In the genomic region with DNA sequence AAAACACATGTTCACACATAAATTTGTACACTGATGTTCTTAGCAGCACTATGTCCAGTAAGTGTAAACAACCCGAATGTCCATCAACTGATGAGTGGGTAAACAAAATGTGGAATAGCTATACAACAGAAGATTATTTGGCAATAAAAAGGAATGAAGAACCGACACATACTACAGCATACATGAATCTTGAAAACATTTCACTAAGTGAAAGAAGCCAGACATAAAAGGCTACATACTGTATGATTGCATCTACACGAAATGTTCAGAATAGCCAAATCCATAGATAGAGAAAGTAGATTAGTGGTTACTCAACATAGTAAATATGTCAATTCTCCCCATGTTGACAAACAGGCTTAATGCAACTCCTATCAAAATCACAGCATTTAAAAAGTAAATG, we compare ENCODE assay signal across 24 cellular contexts. TPM values are rescaled to one million over a fixed set of nuclear protein-coding genes. Genes with fewer than 3 reads are reported as not detected.
DNase-seq lines count a peak whose midpoint lies in the region; FAIRE-seq and TF ChIP-seq lines count a peak whose summit lies in the region.
"Had no signal": no experiment of that assay in that cellular context is flagged by ENCODE, and none has a peak within 500 bp of the region (broad histone marks: within the 10 kb centered on the region; RNA-seq: fewer than 3 reads in every experiment).

No MANE protein-coding gene starts in this region.

- TF ChIP-seq CTCF in HEK293 (tag by site-specific recombination; IDR thresholded peaks at IDR 0.05) (no peak), brain (conservative IDR thresholded peaks at IDR 0.05) (no peak), nephron (IDR thresholded peaks at IDR 0.05; ENCODE audit: unreplicated experiment in 3 of 3) (no peak)

- no peaks in the 10 kb centered on the region for H3K9me3 ChIP-seq in HEK293 (ENCODE audit: control insufficient read depth, insufficient read depth, low read depth, low read length)
- H3K9me3 ChIP-seq: BE2C had no signal

- H3K4me3 Mint-ChIP-seq in brain (no peak overlapping the region), nephron (no peak overlapping the region)
- H3K4me3 Mint-ChIP-seq: CD4-positive, CD25-positive, alpha-beta regulatory T cell; CD8-positive, alpha-beta memory T cell; GM23338; HFFc6 had no signal

- peak overlapping the region in 4 of 5 experiments; percentile 16 to 98 (median 56) for H3K27ac Mint-ChIP-seq in brain
- peak overlapping the region in 2 of 3 experiments; percentile 12 to 76 for H3K27ac Mint-ChIP-seq in nephron
- H3K27ac Mint-ChIP-seq: GM23338, HFFc6 had no signal

- FAIRE-seq in GM12891 (lab: Jason Lieb, UNC) (peak; percentile 26), HTR-8/SVneo (lab: Jason Lieb, UNC) (no peak)
- FAIRE-seq: A204.1, GM12878, GM19239, H54 had no signal

- H3K9me3 Mint-ChIP-seq in brain = no peaks in the 10 kb centered on the region
- no peaks in the 10 kb centered on the region for H3K9me3 Mint-ChIP-seq in nephron
- H3K9me3 Mint-ChIP-seq: CD4-positive, CD25-positive, alpha-beta regulatory T cell; CD8-positive, alpha-beta memory T cell; GM23338; HFFc6 had no signal

- H3K36me3 Mint-ChIP-seq in brain = peaks cover 4% of the 10 kb centered on the region
- H3K36me3 Mint-ChIP-seq in nephron (ENCODE audit: low read depth) = no peaks in the 10 kb centered on the region

- H3K27me3 Mint-ChIP-seq in brain = no peaks in the 10 kb centered on the region
- no peaks in the 10 kb centered on the region for H3K27me3 Mint-ChIP-seq in nephron (ENCODE audit: low read depth)
- H3K27me3 Mint-ChIP-seq: CD4-positive, CD25-positive, alpha-beta regulatory T cell; CD8-positive, alpha-beta memory T cell had no signal

- CTCF ChIA-PET in HEK293 (lab: Yijun Ruan, JAX) = no interaction called here

- TF ChIP-seq POLR2A in GM12891 (IDR thresholded peaks at IDR 0.05; ENCODE audit: low read depth, low read length) = no peak

- no peaks in the 10 kb centered on the region; a peak in 1 of 3 replicates for H3K36me3 ChIP-seq in HEK293 (ENCODE audit: control insufficient read depth in 2 of 2, insufficient read depth in 1 of 2, low read length in 2 of 2)
- H3K36me3 ChIP-seq: BE2C had no signal

- no peak overlapping the region for H3K4me3 ChIP-seq in HEK293 (ENCODE audit: low read depth, low read length)
- H3K4me3 ChIP-seq: GM12878, GM23338 had no signal

- no peak overlapping the region for H3K27ac ChIP-seq in HEK293 (ENCODE audit: extremely low read depth, low read depth, low read length)

- no peak for DNase-seq in GM12891 (ENCODE audit: insufficient read length, low spot score)
- DNase-seq in activated effector memory CD4-positive, alpha-beta T cell treated with Interleukin-2 at 50 U/mL for 16 hours = no peak
- DNase-seq in HTR-8/SVneo (ENCODE audit: insufficient read length, low spot score) = no peak
- no peak for DNase-seq in SHP77 treated with DMSO at 0.1 percent for 48 hours (lab: John Stamatoyannopoulos, UW)
- DNase-seq: ACHN; BE2C; C1 segment of cervical spinal cord; CD4-positive, CD25-positive, alpha-beta regulatory T cell; CD8-positive, alpha-beta memory T cell; COR-L47; DMS 273 treated with DMSO at 0.1 percent for 48 hours; DMS53; DND-41; EL; HCEC 1CT; HFFc6 had no signal

- no peaks in the 10 kb centered on the region for H3K4me1 ChIP-seq in HEK293 (ENCODE audit: control insufficient read depth, insufficient read depth, low read length)

- H3K4me1 Mint-ChIP-seq in brain (peaks cover 77% of the 10 kb centered on the region), nephron (peaks cover 59% of the 10 kb centered on the region)

- POLR2A ChIA-PET in HEK293 (lab: Yijun Ruan, JAX) = no interaction called here

TF ChIP-seq in GM12891, 5 proteins besides CTCF, POLR2A, EP300 and RAD21:
- TF ChIP-seq SPI1 (IDR thresholded peaks at IDR 0.05; ENCODE audit: low read depth, low read length) (no peak), POLR2AphosphoS5 (IDR thresholded peaks at IDR 0.05; ENCODE audit: low read depth, low read length) (no peak), POU2F2 (IDR thresholded peaks at IDR 0.05; ENCODE audit: low read depth, low read length) (no peak), TAF1 (IDR thresholded peaks at IDR 0.05; ENCODE audit: low read depth, low read length) (no peak), PAX5 (IDR thresholded peaks at IDR 0.05; ENCODE audit: insufficient read depth, low read length, severe bottlenecking) (no peak)
TF ChIP-seq in GM12891: peak in this region for 0.

TF ChIP-seq in HEK293, 187 proteins besides CTCF, POLR2A, EP300 and RAD21:
- TF ChIP-seq ZNF654 (tag by site-specific recombination; IDR thresholded peaks at IDR 0.05; ENCODE audit: low read depth) (no peak), ZNF707 (tag by site-specific recombination; IDR thresholded peaks at IDR 0.05) (no peak), ZNF10 (tag by site-specific recombination; IDR thresholded peaks at IDR 0.05) (peak; percentile 68), ZNF157 (tag by site-specific recombination; IDR thresholded peaks at IDR 0.05) (no peak)
TF ChIP-seq in HEK293: peak in this region for 1.

RNA-seq across cellular contexts. Expression of a gene that starts 17.2 kb away (rescaled TPM):
- 7.8 TPM for polyA plus RNA-seq in GM12891 (2012; ENCODE audit: low read depth, missing spikeins)
- 86.1 TPM for polyA plus RNA-seq in brain (ENCODE audit: insufficient read depth, low read depth, low replicate concordance)

RNA-seq across cellular contexts. Expression of a gene that starts 43.3 kb away (rescaled TPM):
- not detected for polyA plus RNA-seq in GM12891 (2012; ENCODE audit: low read depth, missing spikeins)
- polyA plus RNA-seq in brain (ENCODE audit: insufficient read depth, low read depth, low replicate concordance) = not detected
- polyA plus RNA-seq: CD8-positive, alpha-beta memory T cell; GM12878; GM23338 had no signal
